3 cellular contexts compared by ENCODE assay signal in genomic region chr5:109136906-109137305, GRCh38.
"Had no signal": no experiment of that assay in that cellular context is flagged by ENCODE, and none has a peak within 500 bp of the region (broad histone marks: within the 10 kb centered on the region; RNA-seq: fewer than 3 reads in every experiment).

No MANE protein-coding gene starts in this region.

- ATAC-seq: GM12878 had no signal

- H3K4me3 ChIP-seq: GM12878 had no signal

- DNase-seq: GDM1, GF-D8 had no signal
